Comparison of ENCODE assay signal across 8 cellular contexts in the genomic region with DNA sequence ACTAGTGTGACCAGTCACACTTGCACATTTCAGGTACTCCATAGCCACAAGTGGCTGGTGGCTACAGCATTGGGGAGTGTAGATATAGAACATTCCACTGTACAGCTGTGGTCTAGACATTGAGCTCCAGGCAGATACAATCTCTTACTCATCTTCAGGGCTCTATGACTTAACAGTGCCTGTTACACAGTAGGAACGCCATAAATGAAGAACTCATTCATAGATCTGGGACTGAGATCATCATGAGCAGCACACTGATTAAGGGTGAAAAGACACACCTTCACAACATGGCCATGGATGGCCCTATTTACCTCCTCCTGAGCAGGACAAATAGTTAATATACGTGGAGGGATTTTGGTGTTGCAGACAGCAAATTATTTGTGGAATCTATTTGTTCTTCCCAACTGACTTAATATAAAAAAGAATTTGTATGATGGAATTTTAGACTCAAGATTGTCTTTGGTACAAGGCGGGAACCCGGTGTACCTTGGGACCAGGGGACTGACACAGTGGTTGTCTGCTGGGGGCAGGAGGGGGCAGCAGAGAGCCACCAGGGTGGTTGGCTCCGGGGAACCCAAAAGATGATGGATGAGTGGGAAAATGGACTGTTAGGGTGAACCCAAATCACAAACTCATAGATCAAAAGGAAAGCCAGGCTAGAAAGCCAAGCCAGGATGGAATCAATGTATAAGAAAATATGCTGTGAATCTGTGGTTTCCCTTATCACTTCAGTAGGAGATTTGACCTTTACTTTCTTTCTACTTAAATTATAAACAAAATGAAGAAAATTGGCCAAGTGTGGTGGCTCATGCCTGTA. TPM values are rescaled to one million over a fixed set of nuclear protein-coding genes. Genes with fewer than 3 reads are reported as not detected.
A peak's percentile ranks its signal among the peaks of the same experiment; 100 is the strongest.
DNase-seq lines count a peak whose midpoint lies in the region; ATAC-seq, FAIRE-seq and TF ChIP-seq lines count a peak whose summit lies in the region.

No MANE protein-coding gene starts in this region.

- peak; percentile 49 for DNase-seq in NCI-H2107 treated with DMSO at 0.1 percent for 48 hours (lab: John Stamatoyannopoulos, UW; ENCODE audit: unreplicated experiment)
- no peak for DNase-seq in NCI-H2107 (lab: John Stamatoyannopoulos, UW)
- peak; percentile 82 for DNase-seq in IMR-90
- DNase-seq in SK-N-SH: peak; percentile 68
- DNase-seq in activated naive CD8-positive, alpha-beta T cell treated with anti-CD3 and anti-CD28 coated beads, Interleukin-2, amount 10 ng/mL, durations not matched to agents 7 days and 5 days: peak; percentile 72
- DNase-seq in left ventricle myocardium inferior: peak; percentile 43
- peak; percentile 48 for DNase-seq in small intestine
- DNase-seq in frontal cortex (ENCODE audit: low spot score in 2 of 2): no peak

- H2AFZ ChIP-seq in IMR-90 (replicated peaks; ENCODE audit: low read length, poor library complexity) (peak overlapping the region; percentile 70), SK-N-SH (ENCODE audit: low read depth) (0 out of 2 replicates have a peak overlapping the region, but pooled peaks have one; percentile 4)

- H2BK5ac ChIP-seq in IMR-90 (ENCODE audit: low read depth, low read length, poor library complexity, severe bottlenecking): no peak overlapping the region

- H3K36me3 Mint-ChIP-seq in activated naive CD8-positive, alpha-beta T cell treated with anti-CD3 and anti-CD28 coated beads, Interleukin-2, amount 10 ng/mL, durations not matched to agents 7 days and 5 days: peaks cover 4% of the 10 kb centered on the region

- no peak overlapping the region for H3K27ac Mint-ChIP-seq in activated naive CD8-positive, alpha-beta T cell treated with anti-CD3 and anti-CD28 coated beads, Interleukin-2, amount 10 ng/mL, durations not matched to agents 7 days and 5 days

- in situ Hi-C loops in IMR-90 (cut with MboI; ENCODE audit: low sequenced_read_pairs): no loop called here

- 0 out of 4 replicates have a peak overlapping the region, but pooled peaks of 1 of the 2 experiments have one; percentile 21 for H4K8ac ChIP-seq in IMR-90 (ENCODE audit: low read depth in 2 of 2, low read length in 2 of 2)

- H3K9me1 ChIP-seq in IMR-90 (ENCODE audit: insufficient read depth, low read length): peaks cover 4% of the 10 kb centered on the region; the same call in 1 of the 2 replicates

- H4K20me1 ChIP-seq in IMR-90 (ENCODE audit: insufficient read depth, low read length) (no peaks in the 10 kb centered on the region), SK-N-SH (ENCODE audit: insufficient read depth) (no peaks in the 10 kb centered on the region)

- no peak overlapping the region for H4K5ac ChIP-seq in IMR-90 (ENCODE audit: low read depth, low read length)

- peak overlapping the region; percentile 69; the same call in 1 of the 2 replicates for H2BK20ac ChIP-seq in IMR-90 (ENCODE audit: low read depth, low read length)

- TF ChIP-seq POLR2A in IMR-90 (IDR thresholded peaks at IDR 0.05; ENCODE audit: low read depth, low read length): no peak

- H3F3A ChIP-seq in SK-N-SH (replicated peaks; ENCODE audit: insufficient read depth): peaks cover 5% of the 10 kb centered on the region

- intact Hi-C loops in IMR-90 (cut with micrococcal nuclease) (loop anchor here (1.0 to 10.0 kb wide), 6 partner anchors 170 to 516 kb away; a partner anchor contains a TSS), left ventricle myocardium inferior (cut with micrococcal nuclease) (no loop called here)

- dilution Hi-C loops in IMR-90 (cut with HindIII; ENCODE audit: low sequenced_read_pairs, unreplicated experiment): no loop called here

- BruUV-seq in IMR-90 (replicated peaks; lab: Mats Ljungman, UMichigan): no TSS peak

- H3K79me2 ChIP-seq in SK-N-SH (ENCODE audit: insufficient read depth): no peaks in the 10 kb centered on the region

- H3K36me3 ChIP-seq in IMR-90 (ENCODE audit: control insufficient read depth, insufficient read depth, low read length) (no peaks in the 10 kb centered on the region), SK-N-SH (replicated peaks in 1 of 2; ENCODE audit: control insufficient read depth in 1 of 2, insufficient read depth in 2 of 2, low read length in 1 of 2) (no peaks in the 10 kb centered on the region), left ventricle myocardium inferior (no peaks in the 10 kb centered on the region), small intestine (ENCODE audit: control insufficient read depth in 2 of 2, insufficient read depth in 2 of 2, low read length in 2 of 2) (no peaks in the 10 kb centered on the region)

- TF ChIP-seq CTCF in IMR-90 (conservative IDR thresholded peaks at IDR 0.05; ENCODE audit: low read depth, low read length) (peak; percentile 64), SK-N-SH (IDR thresholded peaks at IDR 0.05) (peak; percentile 87), left ventricle myocardium inferior (IDR thresholded peaks at IDR 0.05; ENCODE audit: borderline replicate concordance) (peak; percentile 84)

- TF ChIP-seq RAD21 in IMR-90 (IDR thresholded peaks at IDR 0.05; ENCODE audit: low read length) (peak; percentile 80), SK-N-SH (IDR thresholded peaks at IDR 0.05; ENCODE audit: low read length) (peak; percentile 85)

- 0 out of 2 replicates have a peak overlapping the region, but pooled peaks have one; percentile 29 for H3K23ac ChIP-seq in IMR-90 (ENCODE audit: low read depth, low read length)

- no peak overlapping the region for H2AK9ac ChIP-seq in IMR-90 (replicated peaks; ENCODE audit: low read depth, low read length, poor library complexity)

- H3K9me3 ChIP-seq in IMR-90 (ENCODE audit: control insufficient read depth, insufficient read depth, low read length) (no peaks in the 10 kb centered on the region), SK-N-SH (no peaks in the 10 kb centered on the region), left ventricle myocardium inferior (replicated peaks) (no peaks in the 10 kb centered on the region), small intestine (ENCODE audit: control insufficient read depth, low read depth) (no peaks in the 10 kb centered on the region)

- no CpG with 5 or more reads among the region's 5 CpGs for WGBS in IMR-90 (ENCODE audit: extremely low coverage in 2 of 2, insufficient read length in 1 of 2), 2 experiments
- 50% methylated on average over 5 of the region's 5 CpGs for WGBS in SK-N-SH (ENCODE audit: low lambda C conversion rate)
- WGBS in small intestine, 3 donors: 25 to 47% (median 27%) methylated on average over 5 of the region's 5 CpGs

- H2BK120ac ChIP-seq in IMR-90 (ENCODE audit: low read depth, low read length): no peak overlapping the region

- H3K27ac ChIP-seq in IMR-90 (ENCODE audit: insufficient read depth, low read length): no peak overlapping the region
- no peak overlapping the region for H3K27ac ChIP-seq in SK-N-SH (ENCODE audit: low read depth in 2 of 2, low read length in 1 of 2)
- no peak overlapping the region for H3K27ac ChIP-seq in left ventricle myocardium inferior (replicated peaks)
- H3K27ac ChIP-seq in small intestine (ENCODE audit: low read depth in 1 of 2, low read length in 1 of 2): no peak overlapping the region

- H3K27me3 ChIP-seq in IMR-90 (ENCODE audit: control insufficient read depth, insufficient read depth, low read length) (no peaks in the 10 kb centered on the region), SK-N-SH (ENCODE audit: insufficient read depth) (no peaks in the 10 kb centered on the region), left ventricle myocardium inferior (ENCODE audit: low read depth) (no peaks in the 10 kb centered on the region), small intestine (ENCODE audit: control insufficient read depth in 2 of 2, insufficient read depth in 2 of 2, low read length in 2 of 2) (no peaks in the 10 kb centered on the region)

- no peak for FAIRE-seq in small intestine (lab: Jason Lieb, UNC)
- FAIRE-seq in frontal cortex (lab: Jason Lieb, UNC): no peak

- no peaks in the 10 kb centered on the region for H3K9me2 ChIP-seq in SK-N-SH

- 0 out of 2 replicates have a peak overlapping the region, but pooled peaks have one; percentile 42 for H2AK5ac ChIP-seq in IMR-90 (ENCODE audit: low read depth, low read length)

- no peak overlapping the region for H3K14ac ChIP-seq in IMR-90 (replicated peaks; ENCODE audit: low read depth, low read length)

- no peaks in the 10 kb centered on the region for H3K4me1 ChIP-seq in IMR-90 (ENCODE audit: control insufficient read depth, insufficient read depth, low read length)
- H3K4me1 ChIP-seq in SK-N-SH (ENCODE audit: control insufficient read depth in 1 of 2, insufficient read depth in 2 of 2, low read depth in 1 of 2, low read length in 1 of 2): peaks cover 0 to 2% of the 10 kb centered on the region in 2 experiments; a peak in 1 of 4 replicates
- H3K4me1 ChIP-seq in left ventricle myocardium inferior: no peaks in the 10 kb centered on the region
- H3K4me1 ChIP-seq in small intestine (ENCODE audit: control insufficient read depth in 2 of 2, insufficient read depth in 1 of 2, low read depth in 1 of 2, low read length in 1 of 2): no peaks in the 10 kb centered on the region

- H3K4me2 ChIP-seq in IMR-90 (ENCODE audit: low read depth, low read length): no peak overlapping the region
- no peak overlapping the region for H3K4me2 ChIP-seq in SK-N-SH

- H4K91ac ChIP-seq in IMR-90 (ENCODE audit: insufficient read depth, low read depth, low read length): no peak overlapping the region

- no peak overlapping the region for H3K56ac ChIP-seq in IMR-90 (ENCODE audit: extremely low read depth, insufficient read depth, low read length)

- H3K4me1 Mint-ChIP-seq in activated naive CD8-positive, alpha-beta T cell treated with anti-CD3 and anti-CD28 coated beads, Interleukin-2, amount 10 ng/mL, durations not matched to agents 7 days and 5 days: peaks cover 7% of the 10 kb centered on the region

- H3K4me3 ChIP-seq in IMR-90 (ENCODE audit: insufficient read depth, low read depth, low read length) (no peak overlapping the region), SK-N-SH (ENCODE audit: low read depth in 2 of 2, low read length in 1 of 2) (peak overlapping the region in 1 of 2 experiments; percentile 13; a peak in 1 of 4 replicates), left ventricle myocardium inferior (no peak overlapping the region), small intestine (ENCODE audit: low read depth in 1 of 2, low read length in 2 of 2) (no peak overlapping the region)

- H3K27me3 Mint-ChIP-seq in activated naive CD8-positive, alpha-beta T cell treated with anti-CD3 and anti-CD28 coated beads, Interleukin-2, amount 10 ng/mL, durations not matched to agents 7 days and 5 days: peaks cover 16% of the 10 kb centered on the region

- peak overlapping the region; percentile 7 for H3K4me3 Mint-ChIP-seq in activated naive CD8-positive, alpha-beta T cell treated with anti-CD3 and anti-CD28 coated beads, Interleukin-2, amount 10 ng/mL, durations not matched to agents 7 days and 5 days

- peak in 1 of 2 experiments; percentile 39; a peak in 1 of 4 replicates for TF ChIP-seq EP300 in SK-N-SH (IDR thresholded peaks at IDR 0.05; ENCODE audit: borderline replicate concordance in 1 of 2, low read depth in 1 of 2, low read length in 1 of 2)

- peaks cover 5% of the 10 kb centered on the region for H3K9me3 Mint-ChIP-seq in activated naive CD8-positive, alpha-beta T cell treated with anti-CD3 and anti-CD28 coated beads, Interleukin-2, amount 10 ng/mL, durations not matched to agents 7 days and 5 days

- ATAC-seq in IMR-90 (ENCODE audit: low read depth): peak; percentile 92
- ATAC-seq in activated naive CD8-positive, alpha-beta T cell treated with anti-CD3 and anti-CD28 coated beads, Interleukin-2, amount 10 ng/mL, durations not matched to agents 7 days and 5 days (ENCODE audit: low read depth): peak; percentile 84

- no peak overlapping the region for H3K18ac ChIP-seq in IMR-90 (ENCODE audit: low read depth, low read length)

- CTCF ChIA-PET in IMR-90 (lab: Yijun Ruan, JAX): interaction anchor here (0.6 to 1.4 kb wide), 4 partner anchors 12 to 447 kb away, joined by 3 to 5 read pairs (median 4); no protein-coding TSS in a partner anchor
- CTCF ChIA-PET in SK-N-SH (lab: Yijun Ruan, JAX): interaction anchor here (0.7 to 1.8 kb wide), 8 partner anchors 11 to 516 kb away, joined by 3 to 7 read pairs (median 3); a partner anchor contains a TSS

- POLR2A ChIA-PET in IMR-90 (lab: Charles Lee; ENCODE audit: unreplicated experiment): interaction anchor here (0.6 kb wide), 1 partner anchor 34 kb away, joined by 3 read pairs; no protein-coding TSS in a partner anchor
- POLR2A ChIA-PET in SK-N-SH (lab: Yijun Ruan, JAX): no interaction called here
- POLR2A ChIA-PET in activated naive CD8-positive, alpha-beta T cell treated with anti-CD3 and anti-CD28 coated beads, Interleukin-2, amount 10 ng/mL, durations not matched to agents 7 days and 5 days (lab: Charles Lee): no interaction called here

- H2BK15ac ChIP-seq in IMR-90 (ENCODE audit: low read depth, low read length): no peak overlapping the region

- no peaks in the 10 kb centered on the region for H3K79me1 ChIP-seq in IMR-90 (ENCODE audit: low read depth in 1 of 2, low read length in 2 of 2)

- H3K4ac ChIP-seq in IMR-90 (ENCODE audit: low read depth, low read length): no peak overlapping the region

- H3K9ac ChIP-seq in IMR-90 (ENCODE audit: low read depth, low read length) (no peak overlapping the region), SK-N-SH (no peak overlapping the region)

RNA-seq across cellular contexts. Expression of a gene that starts 24.3 kb away (rescaled TPM):
- total RNA-seq in IMR-90 (2012; rRNA removed) (not detected in 2 replicates), left ventricle myocardium inferior (not detected), frontal cortex (not detected)
- polyA plus RNA-seq in IMR-90 (2012; rRNA removed) (0.05 TPM in 1 of 2 replicates, not detected in the other), SK-N-SH (2012; rRNA removed) (0.03 TPM in 1 of 2 replicates, not detected in the other), small intestine (10 to 100 TPM; 12.9 to 25.4 (median 14.1) TPM)
- polyA plus RNA-seq in IMR-90 (2012; cell fraction: cytosol; rRNA removed): 0.14 TPM in 1 of 2 replicates, not detected in the other
- not detected in 2 replicates for polyA plus RNA-seq in IMR-90 (2012; cell fraction: nucleus; rRNA removed; ENCODE audit: low replicate concordance)
- 0.04 TPM in 1 of 2 replicates, not detected in the other for polyA plus RNA-seq in SK-N-SH (2012; cell fraction: cytosol; rRNA removed)
- 0.05 TPM in 1 of 2 replicates, not detected in the other for polyA plus RNA-seq in SK-N-SH (2012; cell fraction: nucleus; rRNA removed)
- total RNA-seq in activated naive CD8-positive, alpha-beta T cell treated with anti-CD3 and anti-CD28 coated beads, Interleukin-2, amount 10 ng/mL, durations not matched to agents 7 days and 5 days: not detected

RNA-seq across cellular contexts. Expression of a gene that starts 34.7 kb away (rescaled TPM):
- total RNA-seq in IMR-90 (2012; rRNA removed) (not detected in 2 replicates), left ventricle myocardium inferior (not detected), frontal cortex (not detected)
- polyA plus RNA-seq in IMR-90 (2012; rRNA removed) (0.07 TPM in 1 of 2 replicates, not detected in the other), SK-N-SH (2012; rRNA removed) (not detected in 2 replicates), small intestine (not detected)
- not detected in 2 replicates for polyA plus RNA-seq in IMR-90 (2012; cell fraction: cytosol; rRNA removed)
- not detected in 2 replicates for polyA plus RNA-seq in IMR-90 (2012; cell fraction: nucleus; rRNA removed; ENCODE audit: low replicate concordance)
- 0.03 and 0.05 TPM in 2 replicates for polyA plus RNA-seq in SK-N-SH (2012; cell fraction: cytosol; rRNA removed)
- not detected in 2 replicates for polyA plus RNA-seq in SK-N-SH (2012; cell fraction: nucleus; rRNA removed)
- total RNA-seq in activated naive CD8-positive, alpha-beta T cell treated with anti-CD3 and anti-CD28 coated beads, Interleukin-2, amount 10 ng/mL, durations not matched to agents 7 days and 5 days: not detected

RNA-seq across cellular contexts. Expression of a gene that starts 37.2 kb away (rescaled TPM):
- 11.1 and 11.3 TPM in 2 replicates for total RNA-seq in IMR-90 (2012; rRNA removed)
- polyA plus RNA-seq in IMR-90 (2012; rRNA removed): 8.0 and 8.4 TPM in 2 replicates
- polyA plus RNA-seq in IMR-90 (2012; cell fraction: cytosol; rRNA removed): 2.9 and 3.7 TPM in 2 replicates
- polyA plus RNA-seq in IMR-90 (2012; cell fraction: nucleus; rRNA removed; ENCODE audit: low replicate concordance): 2.6 and 6.4 TPM in 2 replicates
- polyA plus RNA-seq in SK-N-SH (2012; rRNA removed): 14.9 and 18.2 TPM in 2 replicates
- 14.8 and 15.7 TPM in 2 replicates for polyA plus RNA-seq in SK-N-SH (2012; cell fraction: cytosol; rRNA removed)
- polyA plus RNA-seq in SK-N-SH (2012; cell fraction: nucleus; rRNA removed): 11.4 and 14.6 TPM in 2 replicates
- 10 to 100 TPM; 39.5 to 43.9 TPM for total RNA-seq in activated naive CD8-positive, alpha-beta T cell treated with anti-CD3 and anti-CD28 coated beads, Interleukin-2, amount 10 ng/mL, durations not matched to agents 7 days and 5 days
- 9.9 TPM for total RNA-seq in left ventricle myocardium inferior
- 10 to 100 TPM in 1 of 3 donors, 1 to 10 TPM in 2; 4.3 to 12.4 (median 5.6) TPM for polyA plus RNA-seq in small intestine
- 12.6 TPM for total RNA-seq in frontal cortex

RNA-seq across cellular contexts. Expression of a gene that starts 50.6 kb away (rescaled TPM):
- total RNA-seq in IMR-90 (2012; rRNA removed): 365 and 382 TPM in 2 replicates
- 287 and 316 TPM in 2 replicates for polyA plus RNA-seq in IMR-90 (2012; rRNA removed)
- polyA plus RNA-seq in IMR-90 (2012; cell fraction: cytosol; rRNA removed): 231 and 233 TPM in 2 replicates
- 693 and 899 TPM in 2 replicates for polyA plus RNA-seq in IMR-90 (2012; cell fraction: nucleus; rRNA removed; ENCODE audit: low replicate concordance)
- polyA plus RNA-seq in SK-N-SH (2012; rRNA removed): 176 and 243 TPM in 2 replicates
- 108 and 129 TPM in 2 replicates for polyA plus RNA-seq in SK-N-SH (2012; cell fraction: cytosol; rRNA removed)
- 529 and 562 TPM in 2 replicates for polyA plus RNA-seq in SK-N-SH (2012; cell fraction: nucleus; rRNA removed)
- total RNA-seq in activated naive CD8-positive, alpha-beta T cell treated with anti-CD3 and anti-CD28 coated beads, Interleukin-2, amount 10 ng/mL, durations not matched to agents 7 days and 5 days: not detected
- not detected for total RNA-seq in left ventricle myocardium inferior
- under 1 TPM in 1 of 3 donors, not detected in 2; 0.09 TPM for polyA plus RNA-seq in small intestine
- total RNA-seq in frontal cortex: under 0.01 TPM

Comparison
In these comparisons a context has a peak if more than half of its experiments do, and no peak if none do; other contexts are left out.
1. DNase-seq: peak in NCI-H2107 treated with DMSO at 0.1 percent for 48 hours (single experiment), IMR-90 (single experiment), SK-N-SH (single experiment), activated naive CD8-positive, alpha-beta T cell treated with anti-CD3 and anti-CD28 coated beads, Interleukin-2, amount 10 ng/mL, durations not matched to agents 7 days and 5 days (single experiment), left ventricle myocardium inferior (single experiment) and small intestine (single experiment); none in NCI-H2107 (single experiment) and frontal cortex (0 of 2).
2. Peak in every context shown above with its lines, with median percentiles within 50 percentile points of each other: CTCF ChIP-seq.